Comparison of ENCODE assay signal across 18 cellular contexts in the genomic region with DNA sequence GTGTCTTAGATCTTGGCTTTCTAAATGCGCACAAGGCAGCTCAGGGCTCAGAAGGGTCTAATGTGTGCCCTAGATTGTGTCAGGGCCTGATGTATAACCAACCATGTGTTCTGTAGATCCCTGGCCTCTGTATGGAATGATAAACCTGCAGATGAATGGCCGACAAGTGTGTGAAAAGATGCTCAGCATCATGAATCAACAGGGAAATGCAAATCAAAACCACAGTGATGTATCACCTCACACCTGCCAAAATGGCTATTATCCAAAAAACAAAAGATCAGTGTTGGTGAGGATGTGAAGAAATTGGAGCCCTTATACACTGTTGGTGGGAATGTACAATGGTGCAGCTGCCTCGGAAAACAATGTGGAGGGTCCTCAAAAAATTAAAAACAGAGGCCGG.
DNase-seq lines count a peak whose midpoint lies in the region; ATAC-seq, FAIRE-seq and TF ChIP-seq lines count a peak whose summit lies in the region.
"Had no signal": no experiment of that assay in that cellular context is flagged by ENCODE, and none has a peak within 500 bp of the region (broad histone marks: within the 10 kb centered on the region; RNA-seq: fewer than 3 reads in every experiment).

No MANE protein-coding gene starts in this region.

- peaks cover 35% of the 10 kb centered on the region for H3K4me1 ChIP-seq in astrocyte (ENCODE audit: insufficient read depth, low read length)
- peaks cover 0 to 4% (median 0%) of the 10 kb centered on the region in 4 donors for H3K4me1 ChIP-seq in esophagus muscularis mucosa
- H3K4me1 ChIP-seq: A549 had no signal

- no peak for TF ChIP-seq POLR2A in esophagus muscularis mucosa (IDR thresholded peaks at IDR 0.05; ENCODE audit: low read depth)

- peaks cover 23% of the 10 kb centered on the region for H3K4me1 Mint-ChIP-seq in astrocyte (ENCODE audit: low read depth, unreplicated experiment)
- H3K4me1 Mint-ChIP-seq in naive thymus-derived CD8-positive, alpha-beta T cell = no peaks in the 10 kb centered on the region

- no peaks in the 10 kb centered on the region for H3K9me3 ChIP-seq in astrocyte (ENCODE audit: insufficient read depth, low read depth, low read length)
- no peaks in the 10 kb centered on the region for H3K9me3 ChIP-seq in esophagus muscularis mucosa
- no peaks in the 10 kb centered on the region for H3K9me3 ChIP-seq in MG63
- H3K9me3 ChIP-seq: A549 had no signal

- TF ChIP-seq CTCF in astrocyte (IDR thresholded peaks at IDR 0.05; ENCODE audit: insufficient read depth, low read depth, low read length) (no peak), esophagus muscularis mucosa (IDR thresholded peaks at IDR 0.05) (no peak)

- H3K27ac ChIP-seq in astrocyte (ENCODE audit: low read depth, low read length) (peak overlapping the region; percentile 11), esophagus muscularis mucosa (replicated peaks in 1 of 4) (no peak overlapping the region)
- H3K27ac ChIP-seq: A549, SK-N-MC had no signal

- TF ChIP-seq EP300 in esophagus muscularis mucosa (IDR thresholded peaks at IDR 0.05) = no peak

- no peaks in the 10 kb centered on the region for H3K27me3 Mint-ChIP-seq in astrocyte (ENCODE audit: low read depth, unreplicated experiment)
- H3K27me3 Mint-ChIP-seq in naive thymus-derived CD8-positive, alpha-beta T cell = no peaks in the 10 kb centered on the region

- peak overlapping the region; percentile 60 for H3K9ac ChIP-seq in astrocyte (ENCODE audit: low read length)

- no peaks in the 10 kb centered on the region for H3K9me3 Mint-ChIP-seq in astrocyte (ENCODE audit: unreplicated experiment)
- peaks cover 0 to 7% (median 2%) of the 10 kb centered on the region in 9 donors for H3K9me3 Mint-ChIP-seq in naive thymus-derived CD8-positive, alpha-beta T cell

- H3K27ac Mint-ChIP-seq in astrocyte (ENCODE audit: unreplicated experiment) = no peak overlapping the region
- no peak overlapping the region for H3K27ac Mint-ChIP-seq in naive thymus-derived CD8-positive, alpha-beta T cell

- ATAC-seq in naive thymus-derived CD8-positive, alpha-beta T cell = no peak
- ATAC-seq: A549 had no signal

- POLR2A ChIA-PET in naive thymus-derived CD8-positive, alpha-beta T cell (lab: Charles Lee) = no interaction called here

- intact Hi-C loops in esophagus muscularis mucosa (cut with DNase I) = no loop called here

- no peaks in the 10 kb centered on the region for H3K79me2 ChIP-seq in astrocyte (ENCODE audit: insufficient read depth, low read length)

- H4K20me1 ChIP-seq in astrocyte (ENCODE audit: insufficient read depth, low read length) = no peaks in the 10 kb centered on the region

- FAIRE-seq in astrocyte (lab: Jason Lieb, UNC) (no peak), GM19239 (lab: Jason Lieb, UNC) (no peak)
- FAIRE-seq: A549, H54, RCC 7860 had no signal

- no peak overlapping the region for H2AFZ ChIP-seq in astrocyte (ENCODE audit: low read depth, low read length)

- 80% methylated on average over 4 of the region's 4 CpGs for WGBS in esophagus muscularis mucosa

- H3K27me3 ChIP-seq in astrocyte (ENCODE audit: insufficient read depth, low read length) (no peaks in the 10 kb centered on the region), esophagus muscularis mucosa (no peaks in the 10 kb centered on the region), MG63 (no peaks in the 10 kb centered on the region)

- no peak overlapping the region for H3K4me3 Mint-ChIP-seq in astrocyte (ENCODE audit: unreplicated experiment)
- H3K4me3 Mint-ChIP-seq in naive thymus-derived CD8-positive, alpha-beta T cell = no peak overlapping the region

- peaks cover 3% of the 10 kb centered on the region for H3K36me3 Mint-ChIP-seq in astrocyte (ENCODE audit: low read depth, unreplicated experiment)
- no peaks in the 10 kb centered on the region for H3K36me3 Mint-ChIP-seq in naive thymus-derived CD8-positive, alpha-beta T cell

- H3K36me3 ChIP-seq in astrocyte (ENCODE audit: insufficient read depth, low read length) (no peaks in the 10 kb centered on the region), esophagus muscularis mucosa (peaks cover 0 to 6% (median 0%) of the 10 kb centered on the region in 4 donors), MG63 (peaks cover 18% of the 10 kb centered on the region)

- H3K4me3 ChIP-seq in astrocyte (ENCODE audit: insufficient read depth, low read depth, low read length) (no peak overlapping the region), esophagus muscularis mucosa (no peak overlapping the region), MG63 (no peak overlapping the region)
- H3K4me3 ChIP-seq: A549, SK-N-MC had no signal

- DNase-seq in A172 (ENCODE audit: low spot score) = peak; percentile 20
- DNase-seq in LHCN-M2 (ENCODE audit: low read depth) = peak; percentile 25
- peak; percentile 69 for DNase-seq in astrocyte (ENCODE audit: low read depth)
- peak; percentile 64 for DNase-seq in esophagus muscularis mucosa (ENCODE audit: extremely low spot score)
- DNase-seq in GM19239 (ENCODE audit: insufficient read length, low spot score) = no peak
- no peak for DNase-seq in naive thymus-derived CD8-positive, alpha-beta T cell
- DNase-seq in MG63 = no peak
- no peak for DNase-seq in NCI-H2227 (lab: John Stamatoyannopoulos, UW; ENCODE audit: unreplicated experiment)
- DNase-seq: C1 segment of cervical spinal cord, KG1, NCI-H1105 treated with DMSO at 0.1 percent for 48 hours, NCI-H1694 treated with DMSO at 0.1 percent for 48 hours, NCI-H2171, Right ventricle myocardium superior had no signal

- H3K4me2 ChIP-seq in astrocyte (ENCODE audit: low read length) = no peak overlapping the region
- H3K4me2 ChIP-seq: A549 had no signal

Comparison
In these comparisons a context has a peak if more than half of its experiments do, and no peak if none do; other contexts are left out.
1. DNase-seq: peak in A172 (single experiment), LHCN-M2 (single experiment), astrocyte (single experiment) and esophagus muscularis mucosa (single experiment); none in GM19239 (single experiment), naive thymus-derived CD8-positive, alpha-beta T cell (0 of 10), MG63 (single experiment) and NCI-H2227 (single experiment).